Comparison of ENCODE assay signal across 18 cellular contexts in the genomic region with DNA sequence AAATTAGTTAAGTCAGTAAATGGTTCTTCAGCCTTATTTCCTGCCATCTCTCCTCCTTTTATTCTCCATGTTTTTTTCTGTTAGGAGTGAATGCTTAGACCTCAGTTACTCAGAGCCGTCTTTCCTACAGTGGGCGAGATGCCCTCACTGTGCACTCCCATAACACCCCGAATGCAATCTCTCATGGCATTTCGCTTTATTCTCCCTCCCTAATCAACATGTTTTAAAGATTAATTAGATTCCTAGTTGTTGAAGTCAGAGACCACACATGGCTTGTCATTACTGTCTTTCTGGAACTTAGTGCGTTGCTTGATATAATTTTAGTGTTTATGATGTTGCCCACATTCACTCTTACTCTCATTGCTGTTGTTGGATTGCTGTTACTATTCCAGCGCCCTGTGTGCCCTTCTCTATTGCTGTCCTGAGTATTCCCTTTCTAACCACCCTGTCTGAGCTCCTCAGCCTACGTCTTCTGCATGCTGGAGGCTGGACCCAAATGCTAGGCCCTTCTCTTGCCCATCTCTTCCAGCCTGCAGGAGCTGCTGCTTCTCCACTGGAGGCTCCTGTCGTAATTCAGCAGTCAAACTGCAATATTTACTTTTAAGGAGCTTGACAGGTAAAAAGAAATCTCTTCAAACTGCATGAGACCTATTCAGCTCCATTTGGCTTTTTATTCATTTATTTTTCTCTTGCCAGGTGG.
DNase-seq lines count a peak whose midpoint lies in the region; ATAC-seq and TF ChIP-seq lines count a peak whose summit lies in the region.
"Had no signal": no experiment of that assay in that cellular context is flagged by ENCODE, and none has a peak within 500 bp of the region (broad histone marks: within the 10 kb centered on the region; RNA-seq: fewer than 3 reads in every experiment).

No MANE protein-coding gene starts in this region.

- no peak for TF ChIP-seq EP300 in SK-N-SH (IDR thresholded peaks at IDR 0.05; ENCODE audit: borderline replicate concordance in 1 of 2, low read depth in 1 of 2, low read length in 1 of 2)

- TF ChIP-seq RAD21 in SK-N-SH (IDR thresholded peaks at IDR 0.05; ENCODE audit: low read length) = no peak

- peak overlapping the region; percentile 5 to 94 (median 62) for H3K27ac Mint-ChIP-seq in naive B cell
- H3K27ac Mint-ChIP-seq: activated naive CD8-positive, alpha-beta T cell treated with anti-CD3 and anti-CD28 coated beads, Interleukin-2, amount 10 ng/mL, durations not matched to agents 7 days and 5 days; CD4-positive, CD25-positive, alpha-beta regulatory T cell; natural killer cell; T-helper 2 cell treated with Interferon-gamma antibody and Interleukin-4, amounts not matched to agents 5 μg/mL and 100 μg/mL, for 36 hours had no signal

- no peaks in the 10 kb centered on the region for H4K20me1 ChIP-seq in SK-N-SH (ENCODE audit: insufficient read depth)

- H3K36me3 ChIP-seq in SK-N-SH (replicated peaks in 1 of 2; ENCODE audit: control insufficient read depth in 1 of 2, insufficient read depth in 2 of 2, low read length in 1 of 2) (no peaks in the 10 kb centered on the region), ascending aorta (no peaks in the 10 kb centered on the region)
- H3K36me3 ChIP-seq: brain microvascular endothelial cell, colonic mucosa had no signal

- 88% methylated on average over 8 of the region's 8 CpGs for WGBS in SK-N-SH (ENCODE audit: low lambda C conversion rate)

- TF ChIP-seq CTCF in SK-N-SH (IDR thresholded peaks at IDR 0.05) = no peak
- TF ChIP-seq CTCF in ascending aorta (IDR thresholded peaks at IDR 0.05) = no peak

- peaks cover 25% of the 10 kb centered on the region for H3F3A ChIP-seq in SK-N-SH (replicated peaks; ENCODE audit: insufficient read depth)

- H3K4me1 ChIP-seq in SK-N-SH (ENCODE audit: control insufficient read depth in 1 of 2, insufficient read depth in 2 of 2, low read depth in 1 of 2, low read length in 1 of 2) (peaks cover 0 to 31% of the 10 kb centered on the region in 2 experiments), ascending aorta (peaks cover 0 to 36% of the 10 kb centered on the region in 2 donors)
- H3K4me1 ChIP-seq: colonic mucosa had no signal

- H3K27me3 ChIP-seq in SK-N-SH (ENCODE audit: insufficient read depth) (no peaks in the 10 kb centered on the region), ascending aorta (no peaks in the 10 kb centered on the region)
- H3K27me3 ChIP-seq: brain microvascular endothelial cell, colonic mucosa had no signal

- peaks cover 0 to 4% (median 0%) of the 10 kb centered on the region in 7 donors for H3K9me3 Mint-ChIP-seq in naive B cell
- H3K9me3 Mint-ChIP-seq: activated naive CD8-positive, alpha-beta T cell treated with anti-CD3 and anti-CD28 coated beads, Interleukin-2, amount 10 ng/mL, durations not matched to agents 7 days and 5 days; natural killer cell; T-helper 2 cell treated with Interferon-gamma antibody and Interleukin-4, amounts not matched to agents 5 μg/mL and 100 μg/mL, for 36 hours had no signal

- H3K9me3 ChIP-seq in SK-N-SH (no peaks in the 10 kb centered on the region), ascending aorta (no peaks in the 10 kb centered on the region)
- H3K9me3 ChIP-seq: colonic mucosa had no signal

- no peaks in the 10 kb centered on the region for H3K9me2 ChIP-seq in SK-N-SH

- ATAC-seq in SK-N-SH treated with all-trans-retinoic acid at 6 μM for 48 hours (no peak), naive B cell (ENCODE audit: low read depth in 2 of 2) (no peak)
- ATAC-seq: HCT116, natural killer cell had no signal

- H3K9ac ChIP-seq in SK-N-SH = peak overlapping the region; percentile 12; the same call in 1 of the 2 replicates

- no peaks in the 10 kb centered on the region for H3K27me3 Mint-ChIP-seq in naive B cell
- H3K27me3 Mint-ChIP-seq: CD4-positive, CD25-positive, alpha-beta regulatory T cell had no signal

- no peaks in the 10 kb centered on the region for H3K36me3 Mint-ChIP-seq in naive B cell
- H3K36me3 Mint-ChIP-seq: activated naive CD8-positive, alpha-beta T cell treated with anti-CD3 and anti-CD28 coated beads, Interleukin-2, amount 10 ng/mL, durations not matched to agents 7 days and 5 days; CD4-positive, CD25-positive, alpha-beta regulatory T cell; natural killer cell had no signal

- POLR2A ChIA-PET in SK-N-SH (lab: Yijun Ruan, JAX) = interaction anchor here (0.6 kb wide), 1 partner anchor 118 kb away, joined by 3 read pairs; no protein-coding TSS in a partner anchor

- peaks cover 32 to 38% (median 34%) of the 10 kb centered on the region in 3 donors for H3K4me1 Mint-ChIP-seq in naive B cell
- H3K4me1 Mint-ChIP-seq: natural killer cell had no signal

- H3K4me3 ChIP-seq in SK-N-SH (ENCODE audit: low read depth in 2 of 2, low read length in 1 of 2) = no peak overlapping the region
- H3K4me3 ChIP-seq in ascending aorta = no peak overlapping the region
- H3K4me3 ChIP-seq: colonic mucosa had no signal

- H3K79me2 ChIP-seq in SK-N-SH (ENCODE audit: insufficient read depth) = no peaks in the 10 kb centered on the region

- H3K4me2 ChIP-seq in SK-N-SH = no peak overlapping the region

- H3K27ac ChIP-seq in SK-N-SH (ENCODE audit: low read depth in 2 of 2, low read length in 1 of 2) = peak overlapping the region in 1 of 2 experiments; percentile 96; a peak in 2 of 4 replicates
- H3K27ac ChIP-seq in ascending aorta = peak overlapping the region; percentile 43 to 52
- H3K27ac ChIP-seq: brain microvascular endothelial cell, colonic mucosa had no signal

- peak overlapping the region in 3 of 8 donors; percentile 15 to 47 (median 26) for H3K4me3 Mint-ChIP-seq in naive B cell
- H3K4me3 Mint-ChIP-seq: activated naive CD8-positive, alpha-beta T cell treated with anti-CD3 and anti-CD28 coated beads, Interleukin-2, amount 10 ng/mL, durations not matched to agents 7 days and 5 days; CD4-positive, CD25-positive, alpha-beta regulatory T cell; natural killer cell; T-helper 2 cell treated with Interferon-gamma antibody and Interleukin-4, amounts not matched to agents 5 μg/mL and 100 μg/mL, for 36 hours had no signal

- DNase-seq in SK-N-SH = no peak
- no peak for DNase-seq in ascending aorta (ENCODE audit: low spot score in 2 of 2)
- no peak for DNase-seq in naive B cell
- no peak for DNase-seq in HuH-7 (ENCODE audit: low spot score)
- no peak for DNase-seq in activated CD8-positive, alpha-beta memory T cell treated with anti-CD3 and anti-CD28 coated beads, Interleukin-2, amount 50 U/mL, for 48 hours
- no peak for DNase-seq in NOMO-1 treated with dmso at 0.1 percent for 144 hours (lab: John Stamatoyannopoulos, UW; ENCODE audit: unreplicated experiment)
- DNase-seq in stimulated activated CD4-positive, alpha-beta T cell treated with anti-CD3 and anti-CD28 coated beads, Interleukin-15, amount 100 ng/mL, for 24 hours = no peak
- DNase-seq: activated naive CD8-positive, alpha-beta T cell treated with anti-CD3 and anti-CD28 coated beads, Interleukin-2, amount 10 ng/mL, durations not matched to agents 7 days and 5 days; brain microvascular endothelial cell; CD4-positive, CD25-positive, alpha-beta regulatory T cell; colonic mucosa; GDM1; head of caudate nucleus; natural killer cell; NK-92 treated with Interleukin-12 subunit alpha and Interleukin-12 subunit beta, amount 100 ng/mL, for 24 hours had no signal

- CTCF ChIA-PET in SK-N-SH (lab: Yijun Ruan, JAX) = no interaction called here

- intact Hi-C loops in ascending aorta (cut with DNase I) = loop anchor here (5.0 to 10.0 kb wide), 2 partner anchors 652 to 1811 kb away; a partner anchor contains a TSS

- H2AFZ ChIP-seq in SK-N-SH (ENCODE audit: low read depth) = peak overlapping the region; percentile 43; the same call in 1 of the 2 replicates

TF ChIP-seq in SK-N-SH, 30 proteins besides CTCF, POLR2A, EP300 and RAD21:
- TF ChIP-seq RFX5 (IDR thresholded peaks at IDR 0.05; ENCODE audit: low read length) (no peak), MXI1 (IDR thresholded peaks at IDR 0.05; ENCODE audit: low read depth, low read length) (no peak), JUND (IDR thresholded peaks at IDR 0.05) (no peak), GABPA (IDR thresholded peaks at IDR 0.05; ENCODE audit: low read depth) (no peak), RCOR1 (IDR thresholded peaks at IDR 0.05; ENCODE audit: low read length) (no peak), MEF2A (IDR thresholded peaks at IDR 0.05; ENCODE audit: borderline replicate concordance, low read depth) (no peak)

TF ChIP-seq in SK-N-SH treated with all-trans-retinoic acid at 6 μM for 48 hours, 23 proteins besides CTCF, POLR2A, EP300 and RAD21 (continues in another document):
- TF ChIP-seq BACH2 (CRISPR knock-in tag; IDR thresholded peaks at IDR 0.05; ENCODE audit: borderline replicate concordance) = no peak
- TF ChIP-seq ZC3H10 (CRISPR knock-in tag; IDR thresholded peaks at IDR 0.05) = no peak
- TF ChIP-seq OSR1 (CRISPR knock-in tag; IDR thresholded peaks at IDR 0.05) = no peak
- TF ChIP-seq ZNF70 (CRISPR knock-in tag; IDR thresholded peaks at IDR 0.05) = no peak
- TF ChIP-seq, protein P1, sequence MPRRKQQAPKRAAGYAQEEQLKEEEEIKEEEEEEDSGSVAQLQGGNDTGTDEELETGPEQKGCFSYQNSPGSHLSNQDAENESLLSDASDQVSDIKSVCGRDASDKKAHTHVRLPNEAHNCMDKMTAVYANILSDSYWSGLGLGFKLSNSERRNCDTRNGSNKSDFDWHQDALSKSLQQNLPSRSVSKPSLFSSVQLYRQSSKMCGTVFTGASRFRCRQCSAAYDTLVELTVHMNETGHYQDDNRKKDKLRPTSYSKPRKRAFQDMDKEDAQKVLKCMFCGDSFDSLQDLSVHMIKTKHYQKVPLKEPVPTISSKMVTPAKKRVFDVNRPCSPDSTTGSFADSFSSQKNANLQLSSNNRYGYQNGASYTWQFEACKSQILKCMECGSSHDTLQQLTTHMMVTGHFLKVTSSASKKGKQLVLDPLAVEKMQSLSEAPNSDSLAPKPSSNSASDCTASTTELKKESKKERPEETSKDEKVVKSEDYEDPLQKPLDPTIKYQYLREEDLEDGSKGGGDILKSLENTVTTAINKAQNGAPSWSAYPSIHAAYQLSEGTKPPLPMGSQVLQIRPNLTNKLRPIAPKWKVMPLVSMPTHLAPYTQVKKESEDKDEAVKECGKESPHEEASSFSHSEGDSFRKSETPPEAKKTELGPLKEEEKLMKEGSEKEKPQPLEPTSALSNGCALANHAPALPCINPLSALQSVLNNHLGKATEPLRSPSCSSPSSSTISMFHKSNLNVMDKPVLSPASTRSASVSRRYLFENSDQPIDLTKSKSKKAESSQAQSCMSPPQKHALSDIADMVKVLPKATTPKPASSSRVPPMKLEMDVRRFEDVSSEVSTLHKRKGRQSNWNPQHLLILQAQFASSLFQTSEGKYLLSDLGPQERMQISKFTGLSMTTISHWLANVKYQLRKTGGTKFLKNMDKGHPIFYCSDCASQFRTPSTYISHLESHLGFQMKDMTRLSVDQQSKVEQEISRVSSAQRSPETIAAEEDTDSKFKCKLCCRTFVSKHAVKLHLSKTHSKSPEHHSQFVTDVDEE (CRISPR knock-in tag; IDR thresholded peaks at IDR 0.05) = no peak
